16 cellular contexts compared by ENCODE assay signal in genomic region chr12:31301311-31301710, GRCh38.
"Had no signal": no experiment of that assay in that cellular context is flagged by ENCODE, and none has a peak within 500 bp of the region (broad histone marks: within the 10 kb centered on the region; RNA-seq: fewer than 3 reads in every experiment).

No MANE protein-coding gene starts in this region.

- FAIRE-seq: bronchial epithelial cell, keratinocyte had no signal

- H3K27me3 Mint-ChIP-seq: activated naive CD8-positive, alpha-beta T cell treated with anti-CD3 and anti-CD28 coated beads, Interleukin-2, amount 10 ng/mL, durations not matched to agents 7 days and 5 days; stimulated activated naive CD8-positive, alpha-beta T cell treated with anti-CD3 and anti-CD28 coated beads, Interleukin-15, amount 100 ng/mL, for 72 hours had no signal

- H3K4me1 ChIP-seq: gastrocnemius medialis, testis had no signal

- H3K27me3 ChIP-seq: gastrocnemius medialis, heart right ventricle, ovary, testis had no signal

- H3K27ac Mint-ChIP-seq: activated naive CD8-positive, alpha-beta T cell treated with anti-CD3 and anti-CD28 coated beads, Interleukin-2, amount 10 ng/mL, durations not matched to agents 7 days and 5 days; stimulated activated naive CD8-positive, alpha-beta T cell treated with anti-CD3 and anti-CD28 coated beads, Interleukin-15, amount 100 ng/mL, for 72 hours; T-helper 1 cell treated with Interleukin-12 subunit alpha and Interleukin-12 subunit beta and Interleukin-4 antibody, amounts not matched to agents 30 μg/mL and 1 μg/mL, for 36 hours had no signal

- H3K9me3 ChIP-seq: gastrocnemius medialis, heart right ventricle, left ventricle myocardium inferior, ovary, testis had no signal

- H3K4me3 ChIP-seq: gastrocnemius medialis, heart right ventricle, left ventricle myocardium inferior, ovary, testis had no signal

- H3K36me3 ChIP-seq: gastrocnemius medialis, ovary had no signal

- H3K27ac ChIP-seq: gastrocnemius medialis, left ventricle myocardium inferior, ovary, testis had no signal

- ATAC-seq: activated T-cell treated with anti-CD3 and anti-CD28 coated beads, Interleukin-2, amount 50 U/mL, for 4 hours; gastrocnemius medialis; heart right ventricle; stimulated activated naive CD8-positive, alpha-beta T cell treated with anti-CD3 and anti-CD28 coated beads, Interleukin-15, amount 100 ng/mL, for 72 hours had no signal

- DNase-seq: activated CD4-positive, alpha-beta T cell treated with anti-CD3 and anti-CD28 coated beads, Interleukin-2, amount 50 U/mL, for 1 hour; activated CD4-positive, CD25-positive, alpha-beta regulatory T cell; activated naive CD8-positive, alpha-beta T cell treated with anti-CD3 and anti-CD28 coated beads, Interleukin-2, amount 10 ng/mL, durations not matched to agents 7 days and 5 days; activated T-cell treated with anti-CD3 and anti-CD28 coated beads, Interleukin-2, amount 50 U/mL, for 4 hours; aorta; gastrocnemius medialis; heart right ventricle; left ventricle myocardium inferior; ovary; stimulated activated CD4-positive, alpha-beta T cell treated with anti-CD3 and anti-CD28 coated beads, Interleukin-15, amount 100 ng/mL, for 24 hours; stimulated activated CD4-positive, alpha-beta T cell treated with anti-CD3 and anti-CD28 coated beads, Interleukin-4, amount 100 ng/mL, for 24 hours; stimulated activated naive CD8-positive, alpha-beta T cell treated with anti-CD3 and anti-CD28 coated beads, Interleukin-15, amount 100 ng/mL, for 72 hours; testis had no signal

- H3K4me3 Mint-ChIP-seq: activated naive CD8-positive, alpha-beta T cell treated with anti-CD3 and anti-CD28 coated beads, Interleukin-2, amount 10 ng/mL, durations not matched to agents 7 days and 5 days; activated T-cell treated with anti-CD3 and anti-CD28 coated beads, Interleukin-2, amount 50 U/mL, for 4 hours; stimulated activated naive CD8-positive, alpha-beta T cell treated with anti-CD3 and anti-CD28 coated beads, Interleukin-15, amount 100 ng/mL, for 72 hours; T-helper 1 cell treated with Interleukin-12 subunit alpha and Interleukin-12 subunit beta and Interleukin-4 antibody, amounts not matched to agents 30 μg/mL and 1 μg/mL, for 36 hours had no signal

- H3K9me3 Mint-ChIP-seq: activated naive CD8-positive, alpha-beta T cell treated with anti-CD3 and anti-CD28 coated beads, Interleukin-2, amount 10 ng/mL, durations not matched to agents 7 days and 5 days; activated T-cell treated with anti-CD3 and anti-CD28 coated beads, Interleukin-2, amount 50 U/mL, for 4 hours; stimulated activated naive CD8-positive, alpha-beta T cell treated with anti-CD3 and anti-CD28 coated beads, Interleukin-15, amount 100 ng/mL, for 72 hours; T-helper 1 cell treated with Interleukin-12 subunit alpha and Interleukin-12 subunit beta and Interleukin-4 antibody, amounts not matched to agents 30 μg/mL and 1 μg/mL, for 36 hours had no signal
